ENCODE assay signal across 1 cellular context in genomic region chr10:79599644-79600043, GRCh38.
A peak's percentile ranks its signal among the peaks of the same experiment; 100 is the strongest.
TF ChIP-seq lines count a peak whose summit lies in the region.

No MANE protein-coding gene starts in this region.

TF ChIP-seq in H1, 55 proteins besides CTCF, POLR2A, EP300 and RAD21:
- TF ChIP-seq NANOG (IDR thresholded peaks at IDR 0.05; ENCODE audit: insufficient read depth, low read depth, low read length, poor library complexity, severe bottlenecking): peak; percentile 58
- peak; percentile 91 for TF ChIP-seq YY1 (IDR thresholded peaks at IDR 0.05; ENCODE audit: low read depth, low read length)
- TF ChIP-seq TEAD4 (IDR thresholded peaks at IDR 0.05; ENCODE audit: low read depth, low read length): peak; percentile 76
- TF ChIP-seq SP1 (IDR thresholded peaks at IDR 0.05; ENCODE audit: low read depth, low read length): peak; percentile 81
- TF ChIP-seq MAX (IDR thresholded peaks at IDR 0.05): peak; percentile 55
